21 cellular contexts compared by ENCODE assay signal in genomic region chr19:42042455-42043170, GRCh38. TPM values are rescaled to one million over a fixed set of nuclear protein-coding genes. Genes with fewer than 3 reads are reported as not detected.
DNase-seq lines count a peak whose midpoint lies in the region; ATAC-seq and TF ChIP-seq lines count a peak whose summit lies in the region.
"Had no signal": no experiment of that assay in that cellular context is flagged by ENCODE, and none has a peak within 500 bp of the region (broad histone marks: within the 10 kb centered on the region; RNA-seq: fewer than 3 reads in every experiment).

No MANE protein-coding gene starts in this region.

- H3K9me3 ChIP-seq in neural progenitor cell (ENCODE audit: low read depth) = no peaks in the 10 kb centered on the region
- H3K9me3 ChIP-seq in Karpas-422 (ENCODE audit: low read length) = no peaks in the 10 kb centered on the region
- H3K9me3 ChIP-seq: MG63 had no signal

- peaks cover 5% of the 10 kb centered on the region for H3K4me1 Mint-ChIP-seq in neural progenitor cell
- H3K4me1 Mint-ChIP-seq: B cell had no signal

- H3K9ac ChIP-seq in neural progenitor cell (no peak overlapping the region), Karpas-422 (ENCODE audit: low read length) (no peak overlapping the region)

- H2AFZ ChIP-seq in neural progenitor cell (replicated peaks) = no peak overlapping the region
- H2AFZ ChIP-seq in Karpas-422 (ENCODE audit: low read length) = no peak overlapping the region

- H3K27ac Mint-ChIP-seq in neural progenitor cell = peak overlapping the region; percentile 39
- H3K27ac Mint-ChIP-seq: B cell; CD4-positive, alpha-beta memory T cell; HFFc6 had no signal

- no peaks in the 10 kb centered on the region for H3K9me3 Mint-ChIP-seq in neural progenitor cell
- H3K9me3 Mint-ChIP-seq: CD4-positive, alpha-beta memory T cell; HFFc6 had no signal

- H3K4me1 ChIP-seq in neural progenitor cell = no peaks in the 10 kb centered on the region
- no peaks in the 10 kb centered on the region for H3K4me1 ChIP-seq in Karpas-422 (ENCODE audit: low read length)

- TF ChIP-seq CTCF in neural progenitor cell (IDR thresholded peaks at IDR 0.05) = no peak

- H4K20me1 ChIP-seq in neural progenitor cell (ENCODE audit: low read depth) = no peaks in the 10 kb centered on the region
- no peaks in the 10 kb centered on the region for H4K20me1 ChIP-seq in Karpas-422 (ENCODE audit: insufficient read depth, low read depth, low read length)

- H3K27me3 Mint-ChIP-seq in neural progenitor cell (ENCODE audit: insufficient read depth, low read depth) = peaks cover 9% of the 10 kb centered on the region
- H3K27me3 Mint-ChIP-seq: B cell had no signal

- H3K4me3 Mint-ChIP-seq in neural progenitor cell = no peak overlapping the region
- H3K4me3 Mint-ChIP-seq: B cell; CD4-positive, alpha-beta memory T cell; HFFc6 had no signal

- H3K36me3 ChIP-seq in neural progenitor cell = no peaks in the 10 kb centered on the region
- H3K36me3 ChIP-seq in Karpas-422 (ENCODE audit: insufficient read depth, low read length) = no peaks in the 10 kb centered on the region
- H3K36me3 ChIP-seq: MG63 had no signal

- no peaks in the 10 kb centered on the region for H3K9me2 ChIP-seq in Karpas-422 (replicated peaks; ENCODE audit: insufficient read depth, low read length)

- no peak for ATAC-seq in GM19328 (IDR thresholded peaks at IDR 0.05; ENCODE audit: unreplicated experiment)
- ATAC-seq: Panc1, Right ventricle myocardium inferior had no signal

- H3K4me3 ChIP-seq in neural progenitor cell = no peak overlapping the region
- H3K4me3 ChIP-seq in Karpas-422 (ENCODE audit: low read length) = no peak overlapping the region
- H3K4me3 ChIP-seq: MG63, SK-N-MC had no signal

- H3K27me3 ChIP-seq in neural progenitor cell (no peaks in the 10 kb centered on the region), Karpas-422 (ENCODE audit: low read length) (no peaks in the 10 kb centered on the region)

- H3K79me2 ChIP-seq in neural progenitor cell (ENCODE audit: low read depth) = no peaks in the 10 kb centered on the region
- H3K79me2 ChIP-seq in Karpas-422 (ENCODE audit: low read length) = no peaks in the 10 kb centered on the region

- DNase-seq in DMS 273 (lab: John Stamatoyannopoulos, UW; ENCODE audit: unreplicated experiment) (peak; percentile 87), NCI-H446 (lab: John Stamatoyannopoulos, UW) (peak; percentile 89 to 95), caudate nucleus (lab: John Stamatoyannopoulos, UW) (peak in 4 of 61 donors; percentile 4 to 85 (median 18)), neural progenitor cell (ENCODE audit: low spot score) (no peak), posterior vena cava (ENCODE audit: low spot score) (no peak), Karpas-422 (no peak)
- no peak for DNase-seq in stimulated activated CD4-positive, alpha-beta T cell treated with anti-CD3 and anti-CD28 coated beads, Interleukin-1b, Interleukin-23, amount 100 ng/mL, for 48 hours
- DNase-seq: ACHN; CD4-positive, alpha-beta memory T cell; HFFc6; KG1; MG63; NCI-H1105; NCI-H2029 treated with DMSO at 0.1 percent for 48 hours; NCI-H2227 treated with DMSO at 0.1 percent for 48 hours; NCI-H748 treated with DMSO at 0.1 percent for 48 hours had no signal

- intact Hi-C loops in posterior vena cava (cut with DNase I) = no loop called here

- H3F3A ChIP-seq in neural progenitor cell (ENCODE audit: low read depth) = no peaks in the 10 kb centered on the region

- H3K4me2 ChIP-seq in neural progenitor cell (no peak overlapping the region), Karpas-422 (ENCODE audit: low read depth, low read length, poor library complexity, severe bottlenecking) (no peak overlapping the region)

- H3K36me3 Mint-ChIP-seq in neural progenitor cell = peaks cover 2% of the 10 kb centered on the region
- H3K36me3 Mint-ChIP-seq: CD4-positive, alpha-beta memory T cell had no signal

- peak overlapping the region; percentile 33 for H3K27ac ChIP-seq in caudate nucleus (ENCODE audit: low read depth, low read length)
- no peak overlapping the region for H3K27ac ChIP-seq in neural progenitor cell
- no peak overlapping the region for H3K27ac ChIP-seq in Karpas-422 (ENCODE audit: low read length)
- H3K27ac ChIP-seq: SK-N-MC had no signal

RNA-seq across cellular contexts. Expression of gene GRIK5, which starts 27.4 kb away (rescaled TPM):
- total RNA-seq in neural progenitor cell (ENCODE audit: low replicate concordance) (5.8 and 19.4 TPM in 2 replicates), posterior vena cava (10 to 100 TPM; 11.3 to 13.4 TPM)
- 0.07 and 1.4 TPM in 2 replicates for total RNA-seq in Karpas-422 (2014; rRNA removed; shearing (Covaris generic); ENCODE audit: low replicate concordance)

RNA-seq across cellular contexts. Expression of gene ZNF574, which starts 33.4 kb away (rescaled TPM):
- total RNA-seq in neural progenitor cell (ENCODE audit: low replicate concordance) (13.4 and 35.6 TPM in 2 replicates), posterior vena cava (1 to 10 TPM; 7.6 to 9.1 TPM)
- 15.1 and 23.5 TPM in 2 replicates for total RNA-seq in Karpas-422 (2014; rRNA removed; shearing (Covaris generic); ENCODE audit: low replicate concordance)

RNA-seq across cellular contexts. Expression of gene ATP1A3, which starts 48.6 kb away (rescaled TPM):
- total RNA-seq in neural progenitor cell (ENCODE audit: low replicate concordance) (1.6 TPM in 1 of 2 replicates, not detected in the other), posterior vena cava (under 1 TPM in 1 of 2 donors, not detected in 1; 0.19 TPM)
- total RNA-seq in Karpas-422 (2014; rRNA removed; shearing (Covaris generic); ENCODE audit: low replicate concordance) = 22.4 and 26.6 TPM in 2 replicates

Comparison
In these comparisons a context has a peak if more than half of its experiments do, and no peak if none do; other contexts are left out.
1. DNase-seq: peak in DMS 273 (single experiment) and NCI-H446 (2 of 2); none in neural progenitor cell (single experiment), posterior vena cava (single experiment), stimulated activated CD4-positive, alpha-beta T cell treated with anti-CD3 and anti-CD28 coated beads, Interleukin-1b, Interleukin-23, amount 100 ng/mL, for 48 hours (single experiment) and Karpas-422 (single experiment).